ENCODE assay signal across 1 cellular context in the genomic region with DNA sequence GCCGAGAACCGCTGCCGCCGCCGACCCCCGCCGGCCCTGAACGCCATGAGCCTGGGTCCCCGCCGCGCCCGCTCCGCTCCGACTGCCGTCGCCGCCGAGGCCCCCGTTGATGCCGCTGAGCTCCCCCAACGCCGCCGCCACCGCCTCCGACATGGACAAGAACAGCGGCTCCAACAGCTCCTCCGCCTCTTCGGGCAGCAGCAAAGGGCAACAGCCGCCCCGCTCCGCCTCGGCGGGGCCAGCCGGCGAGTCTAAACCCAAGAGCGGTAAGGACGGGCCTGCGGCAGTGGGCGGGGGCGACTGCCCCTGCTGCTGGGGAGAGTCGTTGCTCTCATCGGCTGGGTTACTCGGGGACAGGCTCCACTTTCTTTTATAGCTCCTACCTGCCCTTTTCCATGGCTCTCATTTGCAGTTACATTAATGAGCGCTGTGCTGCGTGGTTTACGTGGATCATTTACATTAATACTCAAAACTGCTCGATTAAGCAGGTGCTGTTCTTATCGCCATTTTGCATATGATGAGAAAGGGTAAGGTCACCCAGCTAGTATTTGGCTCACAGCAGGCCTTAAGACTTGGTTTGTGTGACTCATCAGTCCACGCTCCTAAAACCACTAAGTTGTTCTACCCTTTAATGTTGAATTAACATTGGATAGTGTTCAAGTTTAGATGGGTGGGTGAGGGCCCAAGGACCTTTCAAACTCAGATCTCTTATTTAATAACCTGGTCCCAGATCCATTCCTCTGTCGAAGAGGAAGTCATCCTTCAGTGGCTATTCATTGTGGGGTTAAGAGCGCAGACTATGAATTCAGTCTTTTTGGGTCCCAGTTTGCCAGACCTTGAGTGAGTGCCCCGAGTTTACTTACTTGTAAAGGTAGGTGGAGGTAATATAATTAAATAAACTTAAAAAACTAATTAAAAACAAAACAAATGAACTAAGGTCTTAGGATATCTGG.
TF ChIP-seq lines count a peak whose summit lies in the region.

No MANE protein-coding gene starts in this region.

TF ChIP-seq in HEK293, 187 proteins besides CTCF, POLR2A, EP300 and RAD21 (continued from another document and continues in another):
- peak; percentile 10; the same call in 1 of the 2 replicates for TF ChIP-seq ZNF398 (tag by site-specific recombination; IDR thresholded peaks at IDR 0.05)
- no peak for TF ChIP-seq ZNF324 (tag by site-specific recombination; IDR thresholded peaks at IDR 0.05)
- TF ChIP-seq, protein P1, sequence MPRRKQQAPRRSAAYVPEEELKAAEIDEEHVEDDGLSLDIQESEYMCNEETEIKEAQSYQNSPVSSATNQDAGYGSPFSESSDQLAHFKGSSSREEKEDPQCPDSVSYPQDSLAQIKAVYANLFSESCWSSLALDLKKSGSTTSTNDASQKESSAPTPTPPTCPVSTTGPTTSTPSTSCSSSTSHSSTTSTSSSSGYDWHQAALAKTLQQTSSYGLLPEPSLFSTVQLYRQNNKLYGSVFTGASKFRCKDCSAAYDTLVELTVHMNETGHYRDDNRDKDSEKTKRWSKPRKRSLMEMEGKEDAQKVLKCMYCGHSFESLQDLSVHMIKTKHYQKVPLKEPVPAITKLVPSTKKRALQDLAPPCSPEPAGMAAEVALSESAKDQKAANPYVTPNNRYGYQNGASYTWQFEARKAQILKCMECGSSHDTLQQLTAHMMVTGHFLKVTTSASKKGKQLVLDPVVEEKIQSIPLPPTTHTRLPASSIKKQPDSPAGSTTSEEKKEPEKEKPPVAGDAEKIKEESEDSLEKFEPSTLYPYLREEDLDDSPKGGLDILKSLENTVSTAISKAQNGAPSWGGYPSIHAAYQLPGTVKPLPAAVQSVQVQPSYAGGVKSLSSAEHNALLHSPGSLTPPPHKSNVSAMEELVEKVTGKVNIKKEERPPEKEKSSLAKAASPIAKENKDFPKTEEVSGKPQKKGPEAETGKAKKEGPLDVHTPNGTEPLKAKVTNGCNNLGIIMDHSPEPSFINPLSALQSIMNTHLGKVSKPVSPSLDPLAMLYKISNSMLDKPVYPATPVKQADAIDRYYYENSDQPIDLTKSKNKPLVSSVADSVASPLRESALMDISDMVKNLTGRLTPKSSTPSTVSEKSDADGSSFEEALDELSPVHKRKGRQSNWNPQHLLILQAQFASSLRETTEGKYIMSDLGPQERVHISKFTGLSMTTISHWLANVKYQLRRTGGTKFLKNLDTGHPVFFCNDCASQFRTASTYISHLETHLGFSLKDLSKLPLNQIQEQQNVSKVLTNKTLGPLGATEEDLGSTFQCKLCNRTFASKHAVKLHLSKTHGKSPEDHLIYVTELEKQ (tag by site-specific recombination; IDR thresholded peaks at IDR 0.05; ENCODE audit: borderline replicate concordance) = no peak
- TF ChIP-seq ZNF560 (tag by site-specific recombination; IDR thresholded peaks at IDR 0.05; ENCODE audit: borderline replicate concordance) = no peak
- TF ChIP-seq ZNF37A (tag by site-specific recombination; IDR thresholded peaks at IDR 0.05) = no peak
- no peak for TF ChIP-seq ZNF138 (tag by site-specific recombination; IDR thresholded peaks at IDR 0.05; ENCODE audit: borderline replicate concordance)
- peak; percentile 61 for TF ChIP-seq ZIC2 (tag by site-specific recombination; IDR thresholded peaks at IDR 0.05)
- TF ChIP-seq ZNF677 (tag by site-specific recombination; IDR thresholded peaks at IDR 0.05) = peak; percentile 69
- TF ChIP-seq KLF10 (tag by site-specific recombination; IDR thresholded peaks at IDR 0.05) = 0 out of 2 replicates have a peak, but pooled peaks have one; percentile 12
- TF ChIP-seq IKZF3 (tag by site-specific recombination; IDR thresholded peaks at IDR 0.05) = no peak
- TF ChIP-seq ZNF571 (tag by site-specific recombination; IDR thresholded peaks at IDR 0.05) = no peak
- TF ChIP-seq ZFP41 (tag by site-specific recombination; IDR thresholded peaks at IDR 0.05; ENCODE audit: borderline replicate concordance) = no peak
- peak; percentile 53; the same call in 1 of the 2 replicates for TF ChIP-seq ZNF629 (tag by site-specific recombination; IDR thresholded peaks at IDR 0.05)
- TF ChIP-seq ZNF585B (tag by site-specific recombination; IDR thresholded peaks at IDR 0.05) = no peak
- no peak for TF ChIP-seq ZNF48 (tag by site-specific recombination; IDR thresholded peaks at IDR 0.05)
- TF ChIP-seq ZNF521 (tag by site-specific recombination; IDR thresholded peaks at IDR 0.05) = no peak
- TF ChIP-seq ZNF624 (tag by site-specific recombination; IDR thresholded peaks at IDR 0.05) = no peak
- no peak for TF ChIP-seq ZNF558 (tag by site-specific recombination; IDR thresholded peaks at IDR 0.05)
- no peak for TF ChIP-seq ZSCAN5A (tag by site-specific recombination; IDR thresholded peaks at IDR 0.05)
- TF ChIP-seq HOXA7 (CRISPR knock-in tag; IDR thresholded peaks at IDR 0.05; ENCODE audit: borderline replicate concordance) = no peak
- no peak for TF ChIP-seq PRDM6 (tag by site-specific recombination; IDR thresholded peaks at IDR 0.05)
- TF ChIP-seq ZNF518A (tag by site-specific recombination; conservative IDR thresholded peaks at IDR 0.05; ENCODE audit: low read depth) = no peak
- no peak for TF ChIP-seq SCRT1 (tag by site-specific recombination; IDR thresholded peaks at IDR 0.05; ENCODE audit: borderline replicate concordance)
- TF ChIP-seq ZNF19 (tag by site-specific recombination; IDR thresholded peaks at IDR 0.05; ENCODE audit: low read depth) = no peak
- no peak for TF ChIP-seq ZNF211 (tag by site-specific recombination; IDR thresholded peaks at IDR 0.05; ENCODE audit: low read depth)
- TF ChIP-seq ZNF660 (tag by site-specific recombination; IDR thresholded peaks at IDR 0.05) = peak; percentile 18
- TF ChIP-seq GLIS1 (tag by site-specific recombination; IDR thresholded peaks at IDR 0.05) = no peak
- TF ChIP-seq ZNF280C (tag by site-specific recombination; IDR thresholded peaks at IDR 0.05) = no peak
- TF ChIP-seq ZNF155 (tag by site-specific recombination; IDR thresholded peaks at IDR 0.05) = no peak
- no peak; the same call in 1 of the 2 replicates for TF ChIP-seq ZNF335 (tag by site-specific recombination; conservative IDR thresholded peaks at IDR 0.05)
- TF ChIP-seq ZNF416 (tag by site-specific recombination; IDR thresholded peaks at IDR 0.05) = no peak
- no peak for TF ChIP-seq ZNF174 (tag by site-specific recombination; IDR thresholded peaks at IDR 0.05)
- TF ChIP-seq ZBTB26 (tag by site-specific recombination; optimal IDR thresholded peaks at IDR 0.05) = peak; percentile 51
- TF ChIP-seq KLF9 (tag by site-specific recombination; IDR thresholded peaks at IDR 0.05; ENCODE audit: low read depth) = peak; percentile 73
- TF ChIP-seq OVOL3 (tag by site-specific recombination; IDR thresholded peaks at IDR 0.05) = no peak
- no peak for TF ChIP-seq ZNF707 (tag by site-specific recombination; IDR thresholded peaks at IDR 0.05)
- peak; percentile 68 for TF ChIP-seq ZFHX2 (tag by site-specific recombination; conservative IDR thresholded peaks at IDR 0.05)
- TF ChIP-seq SP3 (tag by site-specific recombination; IDR thresholded peaks at IDR 0.05) = peak; percentile 41; the same call in 1 of the 2 replicates
- TF ChIP-seq ZNF701 (tag by site-specific recombination; IDR thresholded peaks at IDR 0.05) = no peak
- TF ChIP-seq ZBTB20 (tag by site-specific recombination; IDR thresholded peaks at IDR 0.05) = peak; percentile 37; the same call in 1 of the 2 replicates
- peak; percentile 52; the same call in 1 of the 2 replicates for TF ChIP-seq ZFP37 (tag by site-specific recombination; IDR thresholded peaks at IDR 0.05)
- peak; percentile 63; the same call in 1 of the 2 replicates for TF ChIP-seq ZEB2 (tag by site-specific recombination; IDR thresholded peaks at IDR 0.05)
- no peak for TF ChIP-seq ZNF302 (tag by site-specific recombination; IDR thresholded peaks at IDR 0.05; ENCODE audit: low read depth)
- TF ChIP-seq ZXDB (tag by site-specific recombination; IDR thresholded peaks at IDR 0.05) = peak; percentile 92
- no peak; the same call in 1 of the 2 replicates for TF ChIP-seq ZNF843 (tag by site-specific recombination; IDR thresholded peaks at IDR 0.05)
